In genomic region chr13:47251771-47252170, GRCh38 we compare ENCODE assay signal across 30 cellular contexts.
"Had no signal": no experiment of that assay in that cellular context is flagged by ENCODE, and none has a peak within 500 bp of the region (broad histone marks: within the 10 kb centered on the region; RNA-seq: fewer than 3 reads in every experiment).

No MANE protein-coding gene starts in this region.

- H3K27me3 ChIP-seq: heart right ventricle, pancreas, sigmoid colon, stomach, suprapubic skin, tibial nerve had no signal

- H3K27me3 Mint-ChIP-seq: activated CD4-positive, alpha-beta memory T cell treated with anti-CD3 and anti-CD28 coated beads, Interleukin-2, amount 10 ng/mL, durations not matched to agents 7 days and 5 days; activated CD4-positive, alpha-beta T cell treated with anti-CD3 and anti-CD28 coated beads, Interleukin-2, amount 10 ng/mL, durations not matched to agents 7 days and 5 days; activated T-cell treated with anti-CD3 and anti-CD28 coated beads, Interleukin-2, amount 50 U/mL, for 24 hours; central memory CD8-positive, alpha-beta T cell; T-helper 17 cell had no signal

- ATAC-seq: activated T-helper 17 cell treated with anti-CD3 and anti-CD28 coated beads, Interleukin-2, amount 50 U/mL, for 72 hours; heart right ventricle; naive thymus-derived CD4-positive, alpha-beta T cell; pancreas; stimulated activated naive B cell treated with anti-CD40 and anti-IgM and Interleukin-4, amounts not matched to agents 10 μg/mL and 1 μg/mL and 100 μg/mL, for 72 hours; T-helper 17 cell; WTC11 had no signal

- H3K27ac Mint-ChIP-seq: activated CD4-positive, alpha-beta memory T cell treated with anti-CD3 and anti-CD28 coated beads, Interleukin-2, amount 10 ng/mL, durations not matched to agents 7 days and 5 days; activated CD4-positive, alpha-beta T cell treated with anti-CD3 and anti-CD28 coated beads, Interleukin-2, amount 10 ng/mL, durations not matched to agents 7 days and 5 days; activated T-cell treated with anti-CD3 and anti-CD28 coated beads, Interleukin-2, amount 50 U/mL, for 24 hours; activated T-helper 17 cell treated with anti-CD3 and anti-CD28 coated beads, Interleukin-2, amount 50 U/mL, for 72 hours; naive thymus-derived CD4-positive, alpha-beta T cell; stimulated activated naive B cell treated with anti-CD40 and anti-IgM and Interleukin-4, amounts not matched to agents 10 μg/mL and 1 μg/mL and 100 μg/mL, for 72 hours; T-helper 17 cell; WTC11 had no signal

- H3K4me1 ChIP-seq: heart right ventricle, pancreas, prostate gland, stomach, tibial nerve had no signal

- H3K4me3 Mint-ChIP-seq: activated CD4-positive, alpha-beta memory T cell treated with anti-CD3 and anti-CD28 coated beads, Interleukin-2, amount 10 ng/mL, durations not matched to agents 7 days and 5 days; activated CD4-positive, alpha-beta T cell treated with anti-CD3 and anti-CD28 coated beads, Interleukin-2, amount 10 ng/mL, durations not matched to agents 7 days and 5 days; activated T-cell treated with anti-CD3 and anti-CD28 coated beads, Interleukin-2, amount 50 U/mL, for 24 hours; activated T-helper 17 cell treated with anti-CD3 and anti-CD28 coated beads, Interleukin-2, amount 50 U/mL, for 72 hours; central memory CD8-positive, alpha-beta T cell; naive thymus-derived CD4-positive, alpha-beta T cell; neural crest cell; stimulated activated naive B cell treated with anti-CD40 and anti-IgM and Interleukin-4, amounts not matched to agents 10 μg/mL and 1 μg/mL and 100 μg/mL, for 72 hours; T-helper 17 cell; WTC11 had no signal

- H3K9me3 ChIP-seq: heart right ventricle, pancreas, prostate gland, sigmoid colon, stomach, suprapubic skin, tibial nerve had no signal

- H3K27ac ChIP-seq: heart right ventricle, pancreas, prostate gland, sigmoid colon, stomach, suprapubic skin, tibial nerve had no signal

- H3K4me1 Mint-ChIP-seq: activated CD4-positive, alpha-beta memory T cell treated with anti-CD3 and anti-CD28 coated beads, Interleukin-2, amount 10 ng/mL, durations not matched to agents 7 days and 5 days; activated CD4-positive, alpha-beta T cell treated with anti-CD3 and anti-CD28 coated beads, Interleukin-2, amount 10 ng/mL, durations not matched to agents 7 days and 5 days; activated T-helper 17 cell treated with anti-CD3 and anti-CD28 coated beads, Interleukin-2, amount 50 U/mL, for 72 hours; central memory CD8-positive, alpha-beta T cell; naive thymus-derived CD4-positive, alpha-beta T cell; stimulated activated naive B cell treated with anti-CD40 and anti-IgM and Interleukin-4, amounts not matched to agents 10 μg/mL and 1 μg/mL and 100 μg/mL, for 72 hours; T-helper 17 cell; WTC11 had no signal

- H3K4me3 ChIP-seq: heart right ventricle, pancreas, prostate gland, sigmoid colon, stomach, suprapubic skin, tibial nerve had no signal

- H3K36me3 ChIP-seq: heart right ventricle, pancreas, prostate gland, sigmoid colon, stomach, suprapubic skin, tibial nerve had no signal

- H3K36me3 Mint-ChIP-seq: naive thymus-derived CD4-positive, alpha-beta T cell; stimulated activated naive B cell treated with anti-CD40 and anti-IgM and Interleukin-4, amounts not matched to agents 10 μg/mL and 1 μg/mL and 100 μg/mL, for 72 hours; WTC11 had no signal

- DNase-seq: activated CD4-positive, alpha-beta memory T cell treated with anti-CD3 and anti-CD28 coated beads, Interleukin-2, amount 10 ng/mL, durations not matched to agents 7 days and 5 days; activated CD4-positive, alpha-beta T cell treated with anti-CD3 and anti-CD28 coated beads for 1 hour; activated CD4-positive, alpha-beta T cell treated with anti-CD3 and anti-CD28 coated beads, Interleukin-2, amount 10 ng/mL, durations not matched to agents 7 days and 5 days; activated CD8-positive, alpha-beta memory T cell treated with anti-CD3 and anti-CD28 coated beads, Interleukin-2, amount 50 U/mL, for 48 hours; activated gamma-delta T cell treated with Interleukin-2 at 50 U/mL for 16 hours; activated naive CD4-positive, alpha-beta T cell treated with anti-CD3 and anti-CD28 coated beads, Interleukin-2, amount 50 U/mL, for 16 hours; activated T-cell treated with anti-CD3 and anti-CD28 coated beads, Interleukin-2, amount 50 U/mL, for 24 hours; amygdala; effector CD8-positive, alpha-beta T cell; foreskin melanocyte; heart right ventricle; midbrain; naive thymus-derived CD4-positive, alpha-beta T cell; nucleus accumbens; pancreas; retina; sigmoid colon; stimulated activated CD4-positive, alpha-beta T cell treated with anti-CD3 and anti-CD28 coated beads, Interleukin-15, amount 100 ng/mL, for 24 hours; stimulated activated CD4-positive, alpha-beta T cell treated with anti-CD3 and anti-CD28 coated beads, Interleukin-2, amount 100 ng/mL, for 24 hours; stimulated activated naive B cell treated with anti-CD40 and anti-IgM and Interleukin-4, amounts not matched to agents 10 μg/mL and 1 μg/mL and 100 μg/mL, for 72 hours; stomach; T-helper 17 cell; T1000 had no signal

- H3K9me3 Mint-ChIP-seq: activated CD4-positive, alpha-beta memory T cell treated with anti-CD3 and anti-CD28 coated beads, Interleukin-2, amount 10 ng/mL, durations not matched to agents 7 days and 5 days; activated CD4-positive, alpha-beta T cell treated with anti-CD3 and anti-CD28 coated beads, Interleukin-2, amount 10 ng/mL, durations not matched to agents 7 days and 5 days; neural crest cell; stimulated activated naive B cell treated with anti-CD40 and anti-IgM and Interleukin-4, amounts not matched to agents 10 μg/mL and 1 μg/mL and 100 μg/mL, for 72 hours had no signal
